ENCODE assay signal across 16 cellular contexts in genomic region chr3:58063022-58063421, GRCh38. TPM values are rescaled to one million over a fixed set of nuclear protein-coding genes. Genes with fewer than 3 reads are reported as not detected.
DNase-seq lines count a peak whose midpoint lies in the region; ATAC-seq and TF ChIP-seq lines count a peak whose summit lies in the region.
"Had no signal": no experiment of that assay in that cellular context is flagged by ENCODE, and none has a peak within 500 bp of the region (broad histone marks: within the 10 kb centered on the region; RNA-seq: fewer than 3 reads in every experiment).

No MANE protein-coding gene starts in this region.

- no peak overlapping the region for H2AFZ ChIP-seq in OCI-LY7 (ENCODE audit: low read length)

- peaks cover 79% of the 10 kb centered on the region for H3K4me1 Mint-ChIP-seq in WTC11
- H3K4me1 Mint-ChIP-seq: B cell had no signal

- CTCF ChIA-PET in WTC11 (lab: Charles Lee), result interaction anchor here (4.6 kb wide), 1 partner anchor 54 kb away, joined by 23 read pairs; the partner anchor contains the start of gene FLNB
- CTCF ChIA-PET in OCI-LY7 (lab: Charles Lee; ENCODE audit: unreplicated experiment), result interaction anchor here (0.5 kb wide), 1 partner anchor 144 kb away, joined by 3 read pairs; no protein-coding TSS in a partner anchor

- H3K4me1 ChIP-seq in stomach (peaks cover 36 to 98% (median 76%) of the 10 kb centered on the region in 4 donors), OCI-LY7 (ENCODE audit: insufficient read depth, low read length, poor library complexity, severe bottlenecking) (no peaks in the 10 kb centered on the region)

- no peaks in the 10 kb centered on the region for H3K79me2 ChIP-seq in OCI-LY7 (ENCODE audit: insufficient read depth, low read depth, low read length)

- intact Hi-C loops in stomach (cut with DNase I; ENCODE audit: low total_unique reads) (no loop called here), OCI-LY7 (cut with micrococcal nuclease; ENCODE audit: unreplicated experiment) (no loop called here)

- no peak overlapping the region for H3K4me2 ChIP-seq in OCI-LY7 (ENCODE audit: low read length)

- TF ChIP-seq POLR2A in stomach (IDR thresholded peaks at IDR 0.05), result no peak

- no peak overlapping the region for H3K4me3 Mint-ChIP-seq in WTC11
- H3K4me3 Mint-ChIP-seq: activated naive CD8-positive, alpha-beta T cell treated with anti-CD3 and anti-CD28 coated beads for 36 hours; B cell had no signal

- no peaks in the 10 kb centered on the region for H3K36me3 Mint-ChIP-seq in WTC11

- no peaks in the 10 kb centered on the region for H3K9me3 Mint-ChIP-seq in WTC11
- H3K9me3 Mint-ChIP-seq: activated naive CD8-positive, alpha-beta T cell treated with anti-CD3 and anti-CD28 coated beads for 36 hours had no signal

- BruUV-seq in OCI-LY7 (replicated peaks; lab: Mats Ljungman, UMichigan), result no TSS peak

- TF ChIP-seq CTCF in WTC11 (IDR thresholded peaks at IDR 0.05) (no peak), stomach (IDR thresholded peaks at IDR 0.05) (no peak), OCI-LY7 (conservative IDR thresholded peaks at IDR 0.05; ENCODE audit: low read length) (no peak)

- H3K9me2 ChIP-seq in OCI-LY7 (ENCODE audit: insufficient read depth, low read length), result no peaks in the 10 kb centered on the region

- no peaks in the 10 kb centered on the region for H3K27me3 Mint-ChIP-seq in WTC11 (ENCODE audit: low read depth)
- H3K27me3 Mint-ChIP-seq: activated naive CD8-positive, alpha-beta T cell treated with anti-CD3 and anti-CD28 coated beads for 36 hours; B cell had no signal

- WGBS in stomach, 5 donors, result 76 to 92% (median 90%) methylated on average over 10 of the region's 10 CpGs

- H3K4me3 ChIP-seq in stomach (no peak overlapping the region), OCI-LY7 (ENCODE audit: low read depth, low read length, poor library complexity, severe bottlenecking) (no peak overlapping the region)

- TF ChIP-seq EP300 in stomach (IDR thresholded peaks at IDR 0.05), result no peak

- ATAC-seq in WTC11 (no peak), left lobe of liver (peak; percentile 16), HG02623 (IDR thresholded peaks at IDR 0.05; ENCODE audit: unreplicated experiment) (no peak), GM18907 (IDR thresholded peaks at IDR 0.05; ENCODE audit: unreplicated experiment) (no peak), HG03457 (IDR thresholded peaks at IDR 0.05; ENCODE audit: unreplicated experiment) (no peak)

- H3K27me3 ChIP-seq in stomach, result no peaks in the 10 kb centered on the region

- no peaks in the 10 kb centered on the region for H3K36me3 ChIP-seq in stomach
- H3K36me3 ChIP-seq in OCI-LY7 (ENCODE audit: insufficient read depth, low read length), result no peaks in the 10 kb centered on the region

- H3K27ac ChIP-seq in stomach, result peak overlapping the region in 4 of 5 donors; percentile 56 to 80 (median 78)
- no peak overlapping the region for H3K27ac ChIP-seq in OCI-LY7 (ENCODE audit: low read depth, low read length, poor library complexity, severe bottlenecking)

- peaks cover 5% of the 10 kb centered on the region; the same call in 1 of the 2 replicates for H4K20me1 ChIP-seq in OCI-LY7 (ENCODE audit: insufficient read depth, low read length)

- H3K27ac Mint-ChIP-seq in WTC11, result peak overlapping the region; percentile 54; the same call in 1 of the 2 replicates
- H3K27ac Mint-ChIP-seq: activated naive CD8-positive, alpha-beta T cell treated with anti-CD3 and anti-CD28 coated beads for 36 hours; B cell had no signal

- POLR2A ChIA-PET in WTC11 (lab: Charles Lee) (no interaction called here), OCI-LY7 (lab: Charles Lee) (interaction anchor here (0.5 kb wide), 1 partner anchor 25 kb away, joined by 4 read pairs; no protein-coding TSS in a partner anchor)

- H3K9me3 ChIP-seq in stomach, result no peaks in the 10 kb centered on the region
- no peaks in the 10 kb centered on the region for H3K9me3 ChIP-seq in OCI-LY7 (ENCODE audit: low read length)

- DNase-seq in D341Med (ENCODE audit: low spot score) (peak; percentile 10), WTC11 (ENCODE audit: low spot score) (no peak), left lobe of liver (ENCODE audit: low spot score) (no peak), stomach (no peak), OCI-LY7 (ENCODE audit: low spot score) (no peak)
- DNase-seq: activated CD4-positive, alpha-beta T cell treated with anti-CD3 and anti-CD28 coated beads for 4 hours; activated naive CD8-positive, alpha-beta T cell treated with anti-CD3 and anti-CD28 coated beads for 36 hours; DND-41; glutamatergic neuron; NCI-H2029; NCI-H774; T-helper 2 cell had no signal

TF ChIP-seq in WTC11, 78 proteins besides CTCF, POLR2A, EP300 and RAD21:
- TF ChIP-seq ATF2 (CRISPR knock-in tag; IDR thresholded peaks at IDR 0.05; ENCODE audit: borderline replicate concordance, low read depth) (no peak), HMGA2 (CRISPR knock-in tag; IDR thresholded peaks at IDR 0.05) (no peak), ZNF532 (CRISPR knock-in tag; IDR thresholded peaks at IDR 0.05; ENCODE audit: borderline replicate concordance) (no peak), PRRX2 (CRISPR knock-in tag; IDR thresholded peaks at IDR 0.05) (no peak), CBFB (CRISPR knock-in tag; IDR thresholded peaks at IDR 0.05; ENCODE audit: low read depth) (no peak)

RNA-seq across cellular contexts. Expression of gene FLNB, which starts 54.8 kb away (rescaled TPM):
- total RNA-seq in WTC11 (2021) (107 to 127 TPM (median 107 TPM) in 3 replicates), left lobe of liver (52.8 TPM), stomach (100 to 1,000 TPM in 3 of 5 donors, 10 to 100 TPM in 2; 51.3 to 204 (median 112) TPM), OCI-LY7 (2022) (39.1 and 39.7 TPM in 2 replicates)
- 10 to 100 TPM; 38.2 to 76.2 (median 45.1) TPM for polyA plus RNA-seq in stomach
- total RNA-seq in OCI-LY7 (2014; rRNA removed; shearing (Covaris generic)), result 29.5 and 29.9 TPM in 2 replicates
